ENCODE assay signal across 8 cellular contexts in the genomic region with DNA sequence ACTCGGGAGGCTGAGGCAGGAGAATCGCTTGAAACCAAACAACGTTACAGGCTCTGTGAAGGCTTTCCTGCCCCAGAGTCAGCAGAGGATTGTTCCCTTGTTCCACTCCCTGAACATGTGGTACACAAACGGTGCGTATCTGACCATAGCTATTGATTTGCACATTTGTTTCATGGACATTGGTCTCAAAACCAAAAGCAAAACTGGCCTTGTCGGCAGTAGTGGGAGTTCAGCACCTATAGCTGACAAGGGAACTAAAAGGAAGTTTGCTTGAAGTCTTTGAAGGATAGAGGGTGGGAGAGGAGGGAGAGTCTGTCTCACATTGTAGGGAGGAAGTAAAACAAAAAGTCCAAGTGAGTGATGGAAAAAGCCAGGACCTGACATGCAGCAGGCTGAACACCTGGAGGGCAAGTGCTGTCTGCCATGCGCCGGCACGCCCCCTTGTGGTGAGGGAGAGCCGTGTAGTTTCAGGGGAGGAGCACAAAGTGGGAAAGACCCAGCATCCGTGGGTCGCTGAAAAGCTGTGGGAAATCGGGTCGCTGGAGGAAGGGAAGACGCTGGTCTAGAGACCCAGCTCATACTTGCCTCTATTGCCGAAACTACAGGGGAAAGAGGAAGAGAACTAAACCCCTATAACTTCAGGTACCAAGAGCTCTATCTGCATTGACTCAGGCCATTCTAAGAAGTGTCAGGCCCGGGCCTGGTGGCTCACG. TPM values are rescaled to one million over a fixed set of nuclear protein-coding genes. Genes with fewer than 3 reads are reported as not detected.
DNase-seq lines count a peak whose midpoint lies in the region; ATAC-seq and TF ChIP-seq lines count a peak whose summit lies in the region.

No MANE protein-coding gene starts in this region.

- H3K27me3 Mint-ChIP-seq in activated CD4-positive, alpha-beta T cell treated with anti-CD3 and anti-CD28 coated beads for 36 hours, result no peaks in the 10 kb centered on the region

- H3K27ac ChIP-seq in liver (ENCODE audit: low read depth in 1 of 2, low read length in 2 of 2), result peak overlapping the region; percentile 59 to 83

- peaks cover 8% of the 10 kb centered on the region for H3K4me1 Mint-ChIP-seq in activated CD4-positive, alpha-beta T cell treated with anti-CD3 and anti-CD28 coated beads for 36 hours

- 22% methylated on average over 18 of the region's 18 CpGs for WGBS in liver

- H3K27ac Mint-ChIP-seq in activated CD4-positive, alpha-beta T cell treated with anti-CD3 and anti-CD28 coated beads for 36 hours, result peak overlapping the region; percentile 74

- CTCF ChIA-PET in activated CD4-positive, alpha-beta T cell treated with anti-CD3 and anti-CD28 coated beads for 36 hours (lab: Charles Lee), result interaction anchor here (0.6 to 2.4 kb wide), 36 partner anchors 8 to 1884 kb away, joined by 3 to 16 read pairs (median 4); no protein-coding TSS in a partner anchor

- H3K9me3 Mint-ChIP-seq in activated CD4-positive, alpha-beta T cell treated with anti-CD3 and anti-CD28 coated beads for 36 hours (ENCODE audit: low read depth), result no peaks in the 10 kb centered on the region

- DNase-seq in AG08396 (ENCODE audit: low spot score) (peak; percentile 74), NCI-H2196 treated with DMSO at 0.1 percent for 48 hours (lab: John Stamatoyannopoulos, UW; ENCODE audit: unreplicated experiment) (peak; percentile 19), cerebellum (ENCODE audit: low spot score) (peak; percentile 17)
- DNase-seq in activated CD4-positive, alpha-beta T cell treated with anti-CD3 and anti-CD28 coated beads for 36 hours, result peak; percentile 92
- peak; percentile 63 to 75 (median 70) for DNase-seq in stimulated activated CD4-positive, alpha-beta T cell treated with anti-CD3 and anti-CD28 coated beads, TNF-alpha, amount 100 ng/mL, for 4 hours (ENCODE audit: low read depth in 3 of 3)

- no peak overlapping the region for H3K9ac ChIP-seq in liver (ENCODE audit: low read depth in 1 of 2, low read length in 2 of 2)

- no peaks in the 10 kb centered on the region for H3K27me3 ChIP-seq in liver (ENCODE audit: control insufficient read depth in 4 of 4, insufficient read depth in 4 of 4, low read length in 3 of 4)

- intact Hi-C loops in activated CD4-positive, alpha-beta T cell treated with anti-CD3 and anti-CD28 coated beads for 36 hours (cut with DNase I, micrococcal nuclease), result loop anchor here (1.0 to 5.0 kb wide), 6 partner anchors 58 to 204 kb away; a partner anchor contains a TSS

- H3K36me3 ChIP-seq in liver (ENCODE audit: control insufficient read depth in 4 of 4, insufficient read depth in 3 of 4, low read depth in 1 of 4, low read length in 3 of 4), result peaks cover 0 to under 1% (median 0%) of the 10 kb centered on the region in 4 donors

- peaks cover 0 to 21% (median 8%) of the 10 kb centered on the region in 4 donors for H3K4me1 ChIP-seq in liver (ENCODE audit: control insufficient read depth in 4 of 4, insufficient read depth in 4 of 4, low read length in 3 of 4)

- no peaks in the 10 kb centered on the region for H3K9me3 ChIP-seq in liver (ENCODE audit: control insufficient read depth in 4 of 4, low read length in 3 of 4)

- TF ChIP-seq CTCF in liver (IDR thresholded peaks at IDR 0.05; ENCODE audit: low read depth, low read length, missing input control), result peak; percentile 80

- H3K36me3 Mint-ChIP-seq in activated CD4-positive, alpha-beta T cell treated with anti-CD3 and anti-CD28 coated beads for 36 hours (ENCODE audit: low read depth), result peaks cover 5% of the 10 kb centered on the region

- ATAC-seq in GM18873 (IDR thresholded peaks at IDR 0.05; ENCODE audit: low FRiP score, unreplicated experiment), result peak; percentile 69
- peak; percentile 69 for ATAC-seq in HG03097 (IDR thresholded peaks at IDR 0.05; ENCODE audit: low FRiP score, unreplicated experiment)
- ATAC-seq in activated CD4-positive, alpha-beta T cell treated with anti-CD3 and anti-CD28 coated beads for 36 hours, result peak; percentile 90

- TF ChIP-seq RAD21 in liver (IDR thresholded peaks at IDR 0.05), result peak; percentile 89 to 92

- H3K4me3 Mint-ChIP-seq in activated CD4-positive, alpha-beta T cell treated with anti-CD3 and anti-CD28 coated beads for 36 hours, result no peak overlapping the region

- POLR2A ChIA-PET in activated CD4-positive, alpha-beta T cell treated with anti-CD3 and anti-CD28 coated beads for 36 hours (lab: Charles Lee), result interaction anchor here (0.7 to 1.0 kb wide), 2 partner anchors 17 to 189 kb away, joined by 3 to 4 read pairs; no protein-coding TSS in a partner anchor

- peak overlapping the region; percentile 2 to 43 (median 23) for H3K4me3 ChIP-seq in liver (ENCODE audit: low read depth in 1 of 3, low read length in 3 of 3)

TF ChIP-seq in liver, 16 proteins besides CTCF, POLR2A, EP300 and RAD21:
- TF ChIP-seq SP1 (IDR thresholded peaks at IDR 0.05), result peak; percentile 55
- TF ChIP-seq FOXA2 (IDR thresholded peaks at IDR 0.05), result no peak
- peak; percentile 34 to 39 for TF ChIP-seq RXRA (IDR thresholded peaks at IDR 0.05)
- no peak for TF ChIP-seq JUND (IDR thresholded peaks at IDR 0.05)
- peak; percentile 65 for TF ChIP-seq HNF4A (conservative IDR thresholded peaks at IDR 0.05)
- TF ChIP-seq NR2F2 (IDR thresholded peaks at IDR 0.05), result no peak
- no peak for TF ChIP-seq YY1 (IDR thresholded peaks at IDR 0.05)
- no peak for TF ChIP-seq HNF4G (IDR thresholded peaks at IDR 0.05)
- TF ChIP-seq EGR1 (IDR thresholded peaks at IDR 0.05; ENCODE audit: low read depth in 2 of 2), result no peak
- no peak for TF ChIP-seq GABPA (IDR thresholded peaks at IDR 0.05 in 1 of 2, conservative IDR thresholded peaks at IDR 0.05 in 1 of 2)
- TF ChIP-seq, protein P1, sequence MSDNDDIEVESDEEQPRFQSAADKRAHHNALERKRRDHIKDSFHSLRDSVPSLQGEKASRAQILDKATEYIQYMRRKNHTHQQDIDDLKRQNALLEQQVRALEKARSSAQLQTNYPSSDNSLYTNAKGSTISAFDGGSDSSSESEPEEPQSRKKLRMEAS (IDR thresholded peaks at IDR 0.05), result no peak
- TF ChIP-seq, protein P2, sequence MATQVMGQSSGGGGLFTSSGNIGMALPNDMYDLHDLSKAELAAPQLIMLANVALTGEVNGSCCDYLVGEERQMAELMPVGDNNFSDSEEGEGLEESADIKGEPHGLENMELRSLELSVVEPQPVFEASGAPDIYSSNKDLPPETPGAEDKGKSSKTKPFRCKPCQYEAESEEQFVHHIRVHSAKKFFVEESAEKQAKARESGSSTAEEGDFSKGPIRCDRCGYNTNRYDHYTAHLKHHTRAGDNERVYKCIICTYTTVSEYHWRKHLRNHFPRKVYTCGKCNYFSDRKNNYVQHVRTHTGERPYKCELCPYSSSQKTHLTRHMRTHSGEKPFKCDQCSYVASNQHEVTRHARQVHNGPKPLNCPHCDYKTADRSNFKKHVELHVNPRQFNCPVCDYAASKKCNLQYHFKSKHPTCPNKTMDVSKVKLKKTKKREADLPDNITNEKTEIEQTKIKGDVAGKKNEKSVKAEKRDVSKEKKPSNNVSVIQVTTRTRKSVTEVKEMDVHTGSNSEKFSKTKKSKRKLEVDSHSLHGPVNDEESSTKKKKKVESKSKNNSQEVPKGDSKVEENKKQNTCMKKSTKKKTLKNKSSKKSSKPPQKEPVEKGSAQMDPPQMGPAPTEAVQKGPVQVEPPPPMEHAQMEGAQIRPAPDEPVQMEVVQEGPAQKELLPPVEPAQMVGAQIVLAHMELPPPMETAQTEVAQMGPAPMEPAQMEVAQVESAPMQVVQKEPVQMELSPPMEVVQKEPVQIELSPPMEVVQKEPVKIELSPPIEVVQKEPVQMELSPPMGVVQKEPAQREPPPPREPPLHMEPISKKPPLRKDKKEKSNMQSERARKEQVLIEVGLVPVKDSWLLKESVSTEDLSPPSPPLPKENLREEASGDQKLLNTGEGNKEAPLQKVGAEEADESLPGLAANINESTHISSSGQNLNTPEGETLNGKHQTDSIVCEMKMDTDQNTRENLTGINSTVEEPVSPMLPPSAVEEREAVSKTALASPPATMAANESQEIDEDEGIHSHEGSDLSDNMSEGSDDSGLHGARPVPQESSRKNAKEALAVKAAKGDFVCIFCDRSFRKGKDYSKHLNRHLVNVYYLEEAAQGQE (IDR thresholded peaks at IDR 0.05), result no peak
- TF ChIP-seq TAF1 (conservative IDR thresholded peaks at IDR 0.05), result no peak
- TF ChIP-seq, protein P3, sequence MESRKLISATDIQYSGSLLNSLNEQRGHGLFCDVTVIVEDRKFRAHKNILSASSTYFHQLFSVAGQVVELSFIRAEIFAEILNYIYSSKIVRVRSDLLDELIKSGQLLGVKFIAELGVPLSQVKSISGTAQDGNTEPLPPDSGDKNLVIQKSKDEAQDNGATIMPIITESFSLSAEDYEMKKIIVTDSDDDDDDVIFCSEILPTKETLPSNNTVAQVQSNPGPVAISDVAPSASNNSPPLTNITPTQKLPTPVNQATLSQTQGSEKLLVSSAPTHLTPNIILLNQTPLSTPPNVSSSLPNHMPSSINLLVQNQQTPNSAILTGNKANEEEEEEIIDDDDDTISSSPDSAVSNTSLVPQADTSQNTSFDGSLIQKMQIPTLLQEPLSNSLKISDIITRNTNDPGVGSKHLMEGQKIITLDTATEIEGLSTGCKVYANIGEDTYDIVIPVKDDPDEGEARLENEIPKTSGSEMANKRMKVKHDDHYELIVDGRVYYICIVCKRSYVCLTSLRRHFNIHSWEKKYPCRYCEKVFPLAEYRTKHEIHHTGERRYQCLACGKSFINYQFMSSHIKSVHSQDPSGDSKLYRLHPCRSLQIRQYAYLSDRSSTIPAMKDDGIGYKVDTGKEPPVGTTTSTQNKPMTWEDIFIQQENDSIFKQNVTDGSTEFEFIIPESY (IDR thresholded peaks at IDR 0.05), result no peak
- TF ChIP-seq FOXA1 (IDR thresholded peaks at IDR 0.05), result no peak
- TF ChIP-seq, protein P4, sequence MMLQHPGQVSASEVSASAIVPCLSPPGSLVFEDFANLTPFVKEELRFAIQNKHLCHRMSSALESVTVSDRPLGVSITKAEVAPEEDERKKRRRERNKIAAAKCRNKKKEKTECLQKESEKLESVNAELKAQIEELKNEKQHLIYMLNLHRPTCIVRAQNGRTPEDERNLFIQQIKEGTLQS (IDR thresholded peaks at IDR 0.05), result no peak
TF ChIP-seq in liver: peak in this region for 3.

RNA-seq across cellular contexts. Expression of a gene that starts 58.0 kb away (rescaled TPM):
- 100 to 1,000 TPM; 114 to 188 TPM for total RNA-seq in activated CD4-positive, alpha-beta T cell treated with anti-CD3 and anti-CD28 coated beads for 36 hours
- 81.3 TPM for total RNA-seq in cerebellum
- 100 to 1,000 TPM in 1 of 2 donors, 10 to 100 TPM in 1; 66.4 to 101 TPM for total RNA-seq in liver
- polyA plus RNA-seq in liver, result 10 to 100 TPM; 13.6 to 56.8 TPM

Comparison
In these comparisons a context has a peak if more than half of its experiments do, and no peak if none do; other contexts are left out.
1. Peak in every context shown above with its lines: DNase-seq, ATAC-seq, H3K4me3 ChIP-seq and H3K27ac ChIP-seq.
2. DNase-seq: peak in every context shown above with its lines; median percentile 92 in activated CD4-positive, alpha-beta T cell treated with anti-CD3 and anti-CD28 coated beads for 36 hours; 74 in AG08396; 70 in stimulated activated CD4-positive, alpha-beta T cell treated with anti-CD3 and anti-CD28 coated beads, TNF-alpha, amount 100 ng/mL, for 4 hours; 19 in NCI-H2196 treated with DMSO at 0.1 percent for 48 hours; 17 in cerebellum.